In the genomic region with DNA sequence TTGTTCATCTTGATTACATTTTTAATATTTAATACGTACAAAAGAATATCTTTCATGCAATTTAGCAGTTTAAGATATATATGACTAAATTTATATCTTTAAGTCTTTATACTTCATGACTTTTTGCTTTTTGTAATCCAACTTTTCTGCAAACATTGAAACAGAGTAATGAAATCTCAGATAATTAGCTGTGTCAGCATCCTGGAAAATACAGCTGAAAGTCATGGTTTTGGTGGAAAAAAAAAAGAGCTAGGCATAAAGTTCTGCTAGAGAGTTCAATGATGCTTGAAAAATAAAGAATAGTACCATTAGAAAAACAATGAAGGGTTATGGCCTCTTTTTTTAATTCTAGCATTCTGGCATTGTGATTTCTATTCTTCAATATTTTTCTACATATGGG, we compare ENCODE assay signal across 26 cellular contexts.
"Had no signal": no experiment of that assay in that cellular context is flagged by ENCODE, and none has a peak within 500 bp of the region (broad histone marks: within the 10 kb centered on the region; RNA-seq: fewer than 3 reads in every experiment).

No MANE protein-coding gene starts in this region.

- DNase-seq: naive thymus-derived CD4-positive, alpha-beta T cell; natural killer cell; occipital lobe; ovary; posterior cingulate gyrus; psoas muscle; right cardiac atrium; small intestine; stimulated activated CD4-positive, alpha-beta T cell treated with anti-CD3 and anti-CD28 coated beads, Interleukin-15, amount 100 ng/mL, for 24 hours; stimulated activated CD4-positive, alpha-beta T cell treated with anti-CD3 and anti-CD28 coated beads, Interleukin-2, amount 100 ng/mL, for 24 hours; stimulated activated CD4-positive, alpha-beta T cell treated with anti-CD3 and anti-CD28 coated beads, Interleukin-2, amount 100 ng/mL, for 48 hours; stimulated activated CD4-positive, alpha-beta T cell treated with anti-CD3 and anti-CD28 coated beads, Interleukin-4, amount 100 ng/mL, for 24 hours; stimulated activated naive B cell treated with anti-CD40 and anti-IgM and Interleukin-4, amounts not matched to agents 10 μg/mL and 1 μg/mL and 100 μg/mL, for 72 hours; stimulated activated naive CD4-positive, alpha-beta T cell treated with Interleukin-2 at 50 U/mL for 16 hours; stomach; thyroid gland; trophoblast cell; upper lobe of left lung had no signal

- H2AFZ ChIP-seq: parathyroid adenoma had no signal

- H3K9me3 ChIP-seq: ovary, psoas muscle, stomach, thoracic aorta, thyroid gland, tibial nerve, upper lobe of left lung, vagina had no signal

- H3K4me1 ChIP-seq: neural progenitor cell, parathyroid adenoma, psoas muscle, stomach, thyroid gland, tibial nerve, upper lobe of left lung, vagina had no signal

- ATAC-seq: naive thymus-derived CD4-positive, alpha-beta T cell; natural killer cell; psoas muscle; right cardiac atrium; sciatic nerve; stimulated activated effector memory CD8-positive, alpha-beta T cell treated with anti-CD3 and anti-CD28 coated beads, Interleukin-12 subunit alpha, Interleukin-12 subunit beta, amount 100 ng/mL, for 72 hours; stimulated activated naive B cell treated with anti-CD40 and anti-IgM and Interleukin-4, amounts not matched to agents 10 μg/mL and 1 μg/mL and 100 μg/mL, for 72 hours had no signal

- H3K27ac ChIP-seq: neural progenitor cell, ovary, parathyroid adenoma, psoas muscle, stomach, thoracic aorta, thyroid gland, tibial nerve, upper lobe of left lung, vagina had no signal

- H3K27me3 ChIP-seq: neural progenitor cell, ovary, stomach, thyroid gland, tibial nerve, upper lobe of left lung, vagina had no signal

- H3K4me3 ChIP-seq: neural progenitor cell, ovary, psoas muscle, stomach, thoracic aorta, thyroid gland, tibial nerve, upper lobe of left lung, vagina had no signal

- H3K9ac ChIP-seq: neural progenitor cell, parathyroid adenoma had no signal

- H3K36me3 ChIP-seq: neural progenitor cell, ovary, stomach, thoracic aorta, thyroid gland, tibial nerve, upper lobe of left lung, vagina had no signal

- FAIRE-seq: urothelium cell line had no signal

- H3K79me2 ChIP-seq: parathyroid adenoma had no signal

- H3K4me2 ChIP-seq: neural progenitor cell had no signal
